1 cellular context compared by ENCODE assay signal in the genomic region with DNA sequence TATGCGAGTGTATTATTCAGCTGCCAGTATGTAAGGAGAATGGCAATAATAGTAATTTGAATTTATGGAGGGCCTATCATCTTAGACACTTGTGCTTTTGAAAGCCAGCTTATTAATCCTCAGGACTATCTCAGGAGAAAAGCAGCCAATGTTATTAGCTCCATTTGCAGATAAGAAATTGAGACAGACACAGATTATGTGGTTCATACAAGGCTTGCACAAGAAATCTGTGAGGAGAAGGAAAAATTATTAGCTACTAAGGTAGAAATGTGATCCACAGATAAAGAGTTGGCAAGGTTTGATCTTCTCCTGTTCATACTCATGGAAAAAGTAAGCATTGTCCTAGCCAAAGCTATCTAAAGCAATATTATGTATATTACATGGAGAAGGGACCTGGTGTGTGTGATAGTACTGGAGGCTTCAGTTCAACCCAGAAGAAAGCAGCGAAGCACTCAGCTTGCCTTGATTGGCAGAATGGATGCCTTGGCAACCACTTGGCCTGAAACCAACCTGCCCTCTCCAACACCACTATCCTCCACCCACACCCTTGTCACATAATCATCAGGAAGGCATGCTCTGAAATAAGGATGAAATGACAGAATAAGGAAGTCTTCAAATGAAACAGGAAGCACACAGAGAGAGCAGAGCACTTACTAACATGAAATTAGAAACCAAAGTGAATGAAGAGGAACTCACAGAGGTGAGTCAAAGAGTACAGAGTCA.
TF ChIP-seq lines count a peak whose summit lies in the region.

No MANE protein-coding gene starts in this region.

TF ChIP-seq in GM12878, 131 proteins besides CTCF, POLR2A, EP300 and RAD21 (continued from another document and continues in another):
- TF ChIP-seq, protein P1, sequence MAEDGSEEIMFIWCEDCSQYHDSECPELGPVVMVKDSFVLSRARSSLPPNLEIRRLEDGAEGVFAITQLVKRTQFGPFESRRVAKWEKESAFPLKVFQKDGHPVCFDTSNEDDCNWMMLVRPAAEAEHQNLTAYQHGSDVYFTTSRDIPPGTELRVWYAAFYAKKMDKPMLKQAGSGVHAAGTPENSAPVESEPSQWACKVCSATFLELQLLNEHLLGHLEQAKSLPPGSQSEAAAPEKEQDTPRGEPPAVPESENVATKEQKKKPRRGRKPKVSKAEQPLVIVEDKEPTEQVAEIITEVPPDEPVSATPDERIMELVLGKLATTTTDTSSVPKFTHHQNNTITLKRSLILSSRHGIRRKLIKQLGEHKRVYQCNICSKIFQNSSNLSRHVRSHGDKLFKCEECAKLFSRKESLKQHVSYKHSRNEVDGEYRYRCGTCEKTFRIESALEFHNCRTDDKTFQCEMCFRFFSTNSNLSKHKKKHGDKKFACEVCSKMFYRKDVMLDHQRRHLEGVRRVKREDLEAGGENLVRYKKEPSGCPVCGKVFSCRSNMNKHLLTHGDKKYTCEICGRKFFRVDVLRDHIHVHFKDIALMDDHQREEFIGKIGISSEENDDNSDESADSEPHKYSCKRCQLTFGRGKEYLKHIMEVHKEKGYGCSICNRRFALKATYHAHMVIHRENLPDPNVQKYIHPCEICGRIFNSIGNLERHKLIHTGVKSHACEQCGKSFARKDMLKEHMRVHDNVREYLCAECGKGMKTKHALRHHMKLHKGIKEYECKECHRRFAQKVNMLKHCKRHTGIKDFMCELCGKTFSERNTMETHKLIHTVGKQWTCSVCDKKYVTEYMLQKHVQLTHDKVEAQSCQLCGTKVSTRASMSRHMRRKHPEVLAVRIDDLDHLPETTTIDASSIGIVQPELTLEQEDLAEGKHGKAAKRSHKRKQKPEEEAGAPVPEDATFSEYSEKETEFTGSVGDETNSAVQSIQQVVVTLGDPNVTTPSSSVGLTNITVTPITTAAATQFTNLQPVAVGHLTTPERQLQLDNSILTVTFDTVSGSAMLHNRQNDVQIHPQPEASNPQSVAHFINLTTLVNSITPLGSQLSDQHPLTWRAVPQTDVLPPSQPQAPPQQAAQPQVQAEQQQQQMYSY (CRISPR knock-in tag; IDR thresholded peaks at IDR 0.05): no peak
- TF ChIP-seq WRNIP1 (IDR thresholded peaks at IDR 0.05; ENCODE audit: borderline replicate concordance, low read depth, low read length): no peak
- peak; percentile 93 for TF ChIP-seq HDGF (IDR thresholded peaks at IDR 0.05)
- no peak for TF ChIP-seq LARP7 (IDR thresholded peaks at IDR 0.05)
- peak; percentile 91 for TF ChIP-seq BMI1 (IDR thresholded peaks at IDR 0.05; ENCODE audit: borderline replicate concordance)
- TF ChIP-seq RELA (IDR thresholded peaks at IDR 0.05; ENCODE audit: borderline replicate concordance, partially characterized antibody): no peak
- no peak for TF ChIP-seq ZNF24 (IDR thresholded peaks at IDR 0.05)
- TF ChIP-seq, protein P2, sequence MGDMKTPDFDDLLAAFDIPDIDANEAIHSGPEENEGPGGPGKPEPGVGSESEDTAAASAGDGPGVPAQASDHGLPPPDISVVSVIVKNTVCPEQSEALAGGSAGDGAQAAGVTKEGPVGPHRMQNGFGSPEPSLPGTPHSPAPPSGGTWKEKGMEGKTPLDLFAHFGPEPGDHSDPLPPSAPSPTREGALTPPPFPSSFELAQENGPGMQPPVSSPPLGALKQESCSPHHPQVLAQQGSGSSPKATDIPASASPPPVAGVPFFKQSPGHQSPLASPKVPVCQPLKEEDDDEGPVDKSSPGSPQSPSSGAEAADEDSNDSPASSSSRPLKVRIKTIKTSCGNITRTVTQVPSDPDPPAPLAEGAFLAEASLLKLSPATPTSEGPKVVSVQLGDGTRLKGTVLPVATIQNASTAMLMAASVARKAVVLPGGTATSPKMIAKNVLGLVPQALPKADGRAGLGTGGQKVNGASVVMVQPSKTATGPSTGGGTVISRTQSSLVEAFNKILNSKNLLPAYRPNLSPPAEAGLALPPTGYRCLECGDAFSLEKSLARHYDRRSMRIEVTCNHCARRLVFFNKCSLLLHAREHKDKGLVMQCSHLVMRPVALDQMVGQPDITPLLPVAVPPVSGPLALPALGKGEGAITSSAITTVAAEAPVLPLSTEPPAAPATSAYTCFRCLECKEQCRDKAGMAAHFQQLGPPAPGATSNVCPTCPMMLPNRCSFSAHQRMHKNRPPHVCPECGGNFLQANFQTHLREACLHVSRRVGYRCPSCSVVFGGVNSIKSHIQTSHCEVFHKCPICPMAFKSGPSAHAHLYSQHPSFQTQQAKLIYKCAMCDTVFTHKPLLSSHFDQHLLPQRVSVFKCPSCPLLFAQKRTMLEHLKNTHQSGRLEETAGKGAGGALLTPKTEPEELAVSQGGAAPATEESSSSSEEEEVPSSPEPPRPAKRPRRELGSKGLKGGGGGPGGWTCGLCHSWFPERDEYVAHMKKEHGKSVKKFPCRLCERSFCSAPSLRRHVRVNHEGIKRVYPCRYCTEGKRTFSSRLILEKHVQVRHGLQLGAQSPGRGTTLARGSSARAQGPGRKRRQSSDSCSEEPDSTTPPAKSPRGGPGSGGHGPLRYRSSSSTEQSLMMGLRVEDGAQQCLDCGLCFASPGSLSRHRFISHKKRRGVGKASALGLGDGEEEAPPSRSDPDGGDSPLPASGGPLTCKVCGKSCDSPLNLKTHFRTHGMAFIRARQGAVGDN (IDR thresholded peaks at IDR 0.05): 0 out of 2 replicates have a peak, but pooled peaks have one; percentile 46
- 0 out of 2 replicates have a peak, but pooled peaks have one; percentile 30 for TF ChIP-seq ZBED1 (IDR thresholded peaks at IDR 0.05; ENCODE audit: borderline replicate concordance)
- TF ChIP-seq STAT1 (conservative IDR thresholded peaks at IDR 0.05): no peak
- peak; percentile 71 for TF ChIP-seq MTA2 (IDR thresholded peaks at IDR 0.05; ENCODE audit: low read depth)
- TF ChIP-seq, protein P3, sequence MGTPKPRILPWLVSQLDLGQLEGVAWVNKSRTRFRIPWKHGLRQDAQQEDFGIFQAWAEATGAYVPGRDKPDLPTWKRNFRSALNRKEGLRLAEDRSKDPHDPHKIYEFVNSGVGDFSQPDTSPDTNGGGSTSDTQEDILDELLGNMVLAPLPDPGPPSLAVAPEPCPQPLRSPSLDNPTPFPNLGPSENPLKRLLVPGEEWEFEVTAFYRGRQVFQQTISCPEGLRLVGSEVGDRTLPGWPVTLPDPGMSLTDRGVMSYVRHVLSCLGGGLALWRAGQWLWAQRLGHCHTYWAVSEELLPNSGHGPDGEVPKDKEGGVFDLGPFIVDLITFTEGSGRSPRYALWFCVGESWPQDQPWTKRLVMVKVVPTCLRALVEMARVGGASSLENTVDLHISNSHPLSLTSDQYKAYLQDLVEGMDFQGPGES (IDR thresholded peaks at IDR 0.05): no peak
- no peak for TF ChIP-seq SP1 (IDR thresholded peaks at IDR 0.05; ENCODE audit: low read depth, low read length)
- TF ChIP-seq, protein P4, sequence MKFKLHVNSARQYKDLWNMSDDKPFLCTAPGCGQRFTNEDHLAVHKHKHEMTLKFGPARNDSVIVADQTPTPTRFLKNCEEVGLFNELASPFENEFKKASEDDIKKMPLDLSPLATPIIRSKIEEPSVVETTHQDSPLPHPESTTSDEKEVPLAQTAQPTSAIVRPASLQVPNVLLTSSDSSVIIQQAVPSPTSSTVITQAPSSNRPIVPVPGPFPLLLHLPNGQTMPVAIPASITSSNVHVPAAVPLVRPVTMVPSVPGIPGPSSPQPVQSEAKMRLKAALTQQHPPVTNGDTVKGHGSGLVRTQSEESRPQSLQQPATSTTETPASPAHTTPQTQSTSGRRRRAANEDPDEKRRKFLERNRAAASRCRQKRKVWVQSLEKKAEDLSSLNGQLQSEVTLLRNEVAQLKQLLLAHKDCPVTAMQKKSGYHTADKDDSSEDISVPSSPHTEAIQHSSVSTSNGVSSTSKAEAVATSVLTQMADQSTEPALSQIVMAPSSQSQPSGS (IDR thresholded peaks at IDR 0.05; ENCODE audit: low read length): peak; percentile 47; the same call in 1 of the 2 replicates
- TF ChIP-seq RUNX3 (IDR thresholded peaks at IDR 0.05; ENCODE audit: low read length): peak; percentile 63
- TF ChIP-seq BHLHE40 (IDR thresholded peaks at IDR 0.05; ENCODE audit: borderline replicate concordance in 1 of 2, low read depth in 2 of 2, low read length in 1 of 2): peak; percentile 31 to 35; a peak in 1 of 4 replicates
- TF ChIP-seq, protein P5, sequence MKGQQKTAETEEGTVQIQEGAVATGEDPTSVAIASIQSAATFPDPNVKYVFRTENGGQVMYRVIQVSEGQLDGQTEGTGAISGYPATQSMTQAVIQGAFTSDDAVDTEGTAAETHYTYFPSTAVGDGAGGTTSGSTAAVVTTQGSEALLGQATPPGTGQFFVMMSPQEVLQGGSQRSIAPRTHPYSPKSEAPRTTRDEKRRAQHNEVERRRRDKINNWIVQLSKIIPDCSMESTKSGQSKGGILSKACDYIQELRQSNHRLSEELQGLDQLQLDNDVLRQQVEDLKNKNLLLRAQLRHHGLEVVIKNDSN (IDR thresholded peaks at IDR 0.05; ENCODE audit: borderline replicate concordance, extremely low read length, insufficient read depth, low read depth, low read length): no peak
- TF ChIP-seq ASH2L (IDR thresholded peaks at IDR 0.05; ENCODE audit: borderline replicate concordance, low read depth): no peak
- TF ChIP-seq ATF7 (IDR thresholded peaks at IDR 0.05; ENCODE audit: low read depth): peak; percentile 82
- TF ChIP-seq, protein P6, sequence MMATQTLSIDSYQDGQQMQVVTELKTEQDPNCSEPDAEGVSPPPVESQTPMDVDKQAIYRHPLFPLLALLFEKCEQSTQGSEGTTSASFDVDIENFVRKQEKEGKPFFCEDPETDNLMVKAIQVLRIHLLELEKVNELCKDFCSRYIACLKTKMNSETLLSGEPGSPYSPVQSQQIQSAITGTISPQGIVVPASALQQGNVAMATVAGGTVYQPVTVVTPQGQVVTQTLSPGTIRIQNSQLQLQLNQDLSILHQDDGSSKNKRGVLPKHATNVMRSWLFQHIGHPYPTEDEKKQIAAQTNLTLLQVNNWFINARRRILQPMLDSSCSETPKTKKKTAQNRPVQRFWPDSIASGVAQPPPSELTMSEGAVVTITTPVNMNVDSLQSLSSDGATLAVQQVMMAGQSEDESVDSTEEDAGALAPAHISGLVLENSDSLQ (IDR thresholded peaks at IDR 0.05): peak; percentile 96
- TF ChIP-seq, protein P7, sequence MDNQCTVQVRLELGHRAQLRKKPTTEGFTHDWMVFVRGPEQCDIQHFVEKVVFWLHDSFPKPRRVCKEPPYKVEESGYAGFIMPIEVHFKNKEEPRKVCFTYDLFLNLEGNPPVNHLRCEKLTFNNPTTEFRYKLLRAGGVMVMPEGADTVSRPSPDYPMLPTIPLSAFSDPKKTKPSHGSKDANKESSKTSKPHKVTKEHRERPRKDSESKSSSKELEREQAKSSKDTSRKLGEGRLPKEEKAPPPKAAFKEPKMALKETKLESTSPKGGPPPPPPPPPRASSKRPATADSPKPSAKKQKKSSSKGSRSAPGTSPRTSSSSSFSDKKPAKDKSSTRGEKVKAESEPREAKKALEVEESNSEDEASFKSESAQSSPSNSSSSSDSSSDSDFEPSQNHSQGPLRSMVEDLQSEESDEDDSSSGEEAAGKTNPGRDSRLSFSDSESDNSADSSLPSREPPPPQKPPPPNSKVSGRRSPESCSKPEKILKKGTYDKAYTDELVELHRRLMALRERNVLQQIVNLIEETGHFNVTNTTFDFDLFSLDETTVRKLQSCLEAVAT (IDR thresholded peaks at IDR 0.05): peak; percentile 49; the same call in 1 of the 2 replicates
- no peak for TF ChIP-seq HCFC1 (IDR thresholded peaks at IDR 0.05; ENCODE audit: low read length)
- no peak for TF ChIP-seq NR2C2 (IDR thresholded peaks at IDR 0.05; ENCODE audit: borderline replicate concordance, control insufficient read depth, insufficient read length, low read depth)
- TF ChIP-seq FOXK2 (IDR thresholded peaks at IDR 0.05): no peak
- TF ChIP-seq, protein P8, sequence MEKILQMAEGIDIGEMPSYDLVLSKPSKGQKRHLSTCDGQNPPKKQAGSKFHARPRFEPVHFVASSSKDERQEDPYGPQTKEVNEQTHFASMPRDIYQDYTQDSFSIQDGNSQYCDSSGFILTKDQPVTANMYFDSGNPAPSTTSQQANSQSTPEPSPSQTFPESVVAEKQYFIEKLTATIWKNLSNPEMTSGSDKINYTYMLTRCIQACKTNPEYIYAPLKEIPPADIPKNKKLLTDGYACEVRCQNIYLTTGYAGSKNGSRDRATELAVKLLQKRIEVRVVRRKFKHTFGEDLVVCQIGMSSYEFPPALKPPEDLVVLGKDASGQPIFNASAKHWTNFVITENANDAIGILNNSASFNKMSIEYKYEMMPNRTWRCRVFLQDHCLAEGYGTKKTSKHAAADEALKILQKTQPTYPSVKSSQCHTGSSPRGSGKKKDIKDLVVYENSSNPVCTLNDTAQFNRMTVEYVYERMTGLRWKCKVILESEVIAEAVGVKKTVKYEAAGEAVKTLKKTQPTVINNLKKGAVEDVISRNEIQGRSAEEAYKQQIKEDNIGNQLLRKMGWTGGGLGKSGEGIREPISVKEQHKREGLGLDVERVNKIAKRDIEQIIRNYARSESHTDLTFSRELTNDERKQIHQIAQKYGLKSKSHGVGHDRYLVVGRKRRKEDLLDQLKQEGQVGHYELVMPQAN (conservative IDR thresholded peaks at IDR 0.05): no peak
- TF ChIP-seq, protein P9, sequence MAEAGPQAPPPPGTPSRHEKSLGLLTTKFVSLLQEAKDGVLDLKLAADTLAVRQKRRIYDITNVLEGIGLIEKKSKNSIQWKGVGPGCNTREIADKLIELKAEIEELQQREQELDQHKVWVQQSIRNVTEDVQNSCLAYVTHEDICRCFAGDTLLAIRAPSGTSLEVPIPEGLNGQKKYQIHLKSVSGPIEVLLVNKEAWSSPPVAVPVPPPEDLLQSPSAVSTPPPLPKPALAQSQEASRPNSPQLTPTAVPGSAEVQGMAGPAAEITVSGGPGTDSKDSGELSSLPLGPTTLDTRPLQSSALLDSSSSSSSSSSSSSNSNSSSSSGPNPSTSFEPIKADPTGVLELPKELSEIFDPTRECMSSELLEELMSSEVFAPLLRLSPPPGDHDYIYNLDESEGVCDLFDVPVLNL (IDR thresholded peaks at IDR 0.05; ENCODE audit: low read depth, low read length): no peak
- no peak for TF ChIP-seq ZNF274 (IDR thresholded peaks at IDR 0.05; ENCODE audit: insufficient read depth, insufficient read length)
- 0 out of 2 replicates have a peak, but pooled peaks have one; percentile 35 for TF ChIP-seq GABPA (IDR thresholded peaks at IDR 0.05; ENCODE audit: low read depth)
- TF ChIP-seq PML (IDR thresholded peaks at IDR 0.05; ENCODE audit: low read length): no peak
- no peak for TF ChIP-seq ZNF207 (IDR thresholded peaks at IDR 0.05; ENCODE audit: borderline replicate concordance)
- peak; percentile 94 for TF ChIP-seq IKZF2 (IDR thresholded peaks at IDR 0.05)
- TF ChIP-seq, protein P10, sequence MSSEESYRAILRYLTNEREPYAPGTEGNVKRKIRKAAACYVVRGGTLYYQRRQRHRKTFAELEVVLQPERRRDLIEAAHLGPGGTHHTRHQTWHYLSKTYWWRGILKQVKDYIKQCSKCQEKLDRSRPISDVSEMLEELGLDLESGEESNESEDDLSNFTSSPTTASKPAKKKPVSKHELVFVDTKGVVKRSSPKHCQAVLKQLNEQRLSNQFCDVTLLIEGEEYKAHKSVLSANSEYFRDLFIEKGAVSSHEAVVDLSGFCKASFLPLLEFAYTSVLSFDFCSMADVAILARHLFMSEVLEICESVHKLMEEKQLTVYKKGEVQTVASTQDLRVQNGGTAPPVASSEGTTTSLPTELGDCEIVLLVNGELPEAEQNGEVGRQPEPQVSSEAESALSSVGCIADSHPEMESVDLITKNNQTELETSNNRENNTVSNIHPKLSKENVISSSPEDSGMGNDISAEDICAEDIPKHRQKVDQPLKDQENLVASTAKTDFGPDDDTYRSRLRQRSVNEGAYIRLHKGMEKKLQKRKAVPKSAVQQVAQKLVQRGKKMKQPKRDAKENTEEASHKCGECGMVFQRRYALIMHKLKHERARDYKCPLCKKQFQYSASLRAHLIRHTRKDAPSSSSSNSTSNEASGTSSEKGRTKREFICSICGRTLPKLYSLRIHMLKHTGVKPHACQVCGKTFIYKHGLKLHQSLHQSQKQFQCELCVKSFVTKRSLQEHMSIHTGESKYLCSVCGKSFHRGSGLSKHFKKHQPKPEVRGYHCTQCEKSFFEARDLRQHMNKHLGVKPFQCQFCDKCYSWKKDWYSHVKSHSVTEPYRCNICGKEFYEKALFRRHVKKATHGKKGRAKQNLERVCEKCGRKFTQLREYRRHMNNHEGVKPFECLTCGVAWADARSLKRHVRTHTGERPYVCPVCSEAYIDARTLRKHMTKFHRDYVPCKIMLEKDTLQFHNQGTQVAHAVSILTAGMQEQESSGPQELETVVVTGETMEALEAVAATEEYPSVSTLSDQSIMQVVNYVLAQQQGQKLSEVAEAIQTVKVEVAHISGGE (CRISPR knock-in tag; IDR thresholded peaks at IDR 0.05): no peak
- TF ChIP-seq RBBP5 (conservative IDR thresholded peaks at IDR 0.05): no peak
